In the genomic region with DNA sequence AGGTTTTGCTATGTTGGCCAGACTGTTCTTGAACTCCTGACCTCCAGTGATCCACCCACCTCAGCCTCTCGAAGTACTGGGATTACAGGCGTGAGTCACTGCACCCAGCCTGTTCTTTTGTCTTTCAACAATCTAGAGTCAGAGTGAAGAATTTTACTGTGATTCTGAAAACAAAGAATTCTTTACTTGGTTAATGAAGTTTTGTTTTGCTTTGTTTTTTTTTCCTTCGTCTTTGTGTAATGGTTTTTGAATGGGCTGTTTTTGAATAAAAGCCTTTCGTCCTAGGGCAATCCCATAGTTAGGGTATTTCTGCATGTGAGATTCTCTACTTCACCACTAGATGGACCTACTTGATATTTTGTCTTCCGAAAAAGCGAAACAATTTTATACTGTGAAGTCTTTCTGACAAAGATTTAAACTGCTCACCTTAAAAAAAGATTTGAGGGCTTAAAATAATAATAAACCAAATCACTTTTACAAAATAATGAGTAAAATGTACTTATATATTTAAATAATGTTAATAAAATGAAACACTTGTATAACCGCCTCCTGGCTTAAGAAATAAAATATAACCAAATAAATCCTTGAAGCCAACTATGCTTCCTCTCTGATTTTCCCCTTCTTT, we compare ENCODE assay signal across 8 cellular contexts. TPM values are rescaled to one million over a fixed set of nuclear protein-coding genes. Genes with fewer than 3 reads are reported as not detected.
DNase-seq lines count a peak whose midpoint lies in the region; ATAC-seq lines count a peak whose summit lies in the region.

No MANE protein-coding gene starts in this region.

- H3K9me3 ChIP-seq in neuronal stem cell (replicated peaks in 1 of 2; ENCODE audit: control insufficient read depth in 2 of 2, insufficient read depth in 1 of 2, low read depth in 1 of 2, low read length in 2 of 2) = peaks cover 0 to 12% of the 10 kb centered on the region in 2 donors

- no peak overlapping the region for H4K8ac ChIP-seq in neuronal stem cell (ENCODE audit: low read depth, low read length)

- no peak overlapping the region for H3K27ac ChIP-seq in neuronal stem cell (replicated peaks; ENCODE audit: low read length)

- no peak overlapping the region for H3K23ac ChIP-seq in neuronal stem cell (ENCODE audit: low read depth, low read length, poor library complexity)

- WGBS in neuronal stem cell (ENCODE audit: extremely low coverage in 2 of 2, insufficient read length in 2 of 2, insufficient replicate concordance in 1 of 2), 2 donors = no CpG with 5 or more reads among the region's 7 CpGs

- no peak overlapping the region for H2AK5ac ChIP-seq in neuronal stem cell (ENCODE audit: low read depth, low read length)

- H2BK5ac ChIP-seq in neuronal stem cell (ENCODE audit: low read length) = no peak overlapping the region

- in situ Hi-C loops in SK-MEL-5 (cut with HindIII; ENCODE audit: low pct_unique_long_range_greater_than_20kb, low sequenced_read_pairs) = no loop called here

- no peak overlapping the region for H3K4me3 ChIP-seq in Jurkat, Clone E6-1 (ENCODE audit: low read length)
- no peak overlapping the region for H3K4me3 ChIP-seq in neuronal stem cell (ENCODE audit: low read length in 2 of 2)

- intact Hi-C loops in Right ventricle myocardium superior (cut with DNase I) = loop anchor here (5.0 kb wide), 1 partner anchor 343 kb away; no protein-coding TSS in a partner anchor
- intact Hi-C loops in cardiac septum (cut with DNase I) = loop anchor here (5.0 kb wide), 1 partner anchor 343 kb away; no protein-coding TSS in a partner anchor

- no peak overlapping the region for H3K14ac ChIP-seq in neuronal stem cell (ENCODE audit: low read length)

- peaks cover 0 to 4% of the 10 kb centered on the region in 2 donors for H3K4me1 ChIP-seq in neuronal stem cell (ENCODE audit: control insufficient read depth in 2 of 2, insufficient read depth in 1 of 2, low read depth in 1 of 2, low read length in 2 of 2)

- no peak overlapping the region for H3K9ac ChIP-seq in neuronal stem cell (ENCODE audit: low read depth, low read length, poor library complexity)

- H2BK15ac ChIP-seq in neuronal stem cell (ENCODE audit: low read length) = no peak overlapping the region

- peak; percentile 70 for ATAC-seq in Right ventricle myocardium superior (ENCODE audit: poor library complexity)
- ATAC-seq in GM21717 (IDR thresholded peaks at IDR 0.05; ENCODE audit: unreplicated experiment) = no peak

- no peak overlapping the region for H3K18ac ChIP-seq in neuronal stem cell (ENCODE audit: low read length)

- no peak overlapping the region for H3K4ac ChIP-seq in neuronal stem cell (ENCODE audit: low read length)

- no peak overlapping the region for H3K4me2 ChIP-seq in neuronal stem cell (ENCODE audit: insufficient read depth, low read length, poor library complexity, severe bottlenecking)

- no peaks in the 10 kb centered on the region for H3K79me1 ChIP-seq in neuronal stem cell (ENCODE audit: low read depth, low read length)

- H2BK12ac ChIP-seq in neuronal stem cell (ENCODE audit: low read length) = no peak overlapping the region

- H2AFZ ChIP-seq in neuronal stem cell (ENCODE audit: low read length) = no peak overlapping the region

- no peaks in the 10 kb centered on the region for H3K36me3 ChIP-seq in neuronal stem cell (replicated peaks in 1 of 2; ENCODE audit: control insufficient read depth in 2 of 2, insufficient read depth in 2 of 2, low read length in 2 of 2)

- H3K27me3 ChIP-seq in neuronal stem cell (ENCODE audit: control insufficient read depth in 3 of 3, insufficient read depth in 3 of 3, low read depth in 1 of 3, low read length in 3 of 3) = no peaks in the 10 kb centered on the region

- DNase-seq in Right ventricle myocardium superior (no peak), cardiac septum (ENCODE audit: low spot score) (no peak), SK-MEL-5 (ENCODE audit: low read depth, low spot score) (peak; percentile 62), fibroblast of gingiva (ENCODE audit: low read depth) (peak; percentile 33), neuronal stem cell (ENCODE audit: low spot score) (peak; percentile 29)
- peak; percentile 21 for DNase-seq in Jurkat, Clone E6-1 (ENCODE audit: low read depth, low spot score)
- DNase-seq in NK-92 treated with Interleukin-12 subunit alpha and Interleukin-12 subunit beta, amount 100 ng/mL, for 24 hours (lab: John Stamatoyannopoulos, UW) = no peak

- no peak overlapping the region for H4K91ac ChIP-seq in neuronal stem cell (ENCODE audit: low read depth, low read length, poor library complexity)

- H2BK120ac ChIP-seq in neuronal stem cell (ENCODE audit: low read depth, low read length) = no peak overlapping the region

RNA-seq across cellular contexts. Expression of a gene that starts 43.4 kb away (rescaled TPM):
- total RNA-seq in Right ventricle myocardium superior = 18.0 TPM
- total RNA-seq in cardiac septum = 20.6 TPM
- polyA plus RNA-seq in Jurkat, Clone E6-1 (2012; ENCODE audit: insufficient read depth, insufficient read length) = 27.3 TPM
- 40.4 and 44.9 TPM in 2 replicates for total RNA-seq in SK-MEL-5 (2014; rRNA removed; shearing (Covaris generic))
- polyA plus RNA-seq in SK-MEL-5 (2015; cell fraction: cytosol; rRNA removed) = 31.8 and 38.6 TPM in 2 replicates
- 22.8 and 26.2 TPM in 2 replicates for polyA plus RNA-seq in SK-MEL-5 (2015; cell fraction: nucleus; rRNA removed)
- polyA plus RNA-seq in neuronal stem cell (2013, experiment 1 of 2) = 69.6 TPM
- polyA plus RNA-seq in neuronal stem cell (2013, experiment 2 of 2) = 67.4 TPM

Comparison
In these comparisons a context has a peak if more than half of its experiments do, and no peak if none do; other contexts are left out.
1. DNase-seq: peak in Jurkat, Clone E6-1 (single experiment), SK-MEL-5 (single experiment), fibroblast of gingiva (single experiment) and neuronal stem cell (single experiment); none in Right ventricle myocardium superior (single experiment), cardiac septum (single experiment) and NK-92 treated with Interleukin-12 subunit alpha and Interleukin-12 subunit beta, amount 100 ng/mL, for 24 hours (single experiment).